8 cellular contexts compared by ENCODE assay signal in genomic region chr19:13839938-13840750, GRCh38. TPM values are rescaled to one million over a fixed set of nuclear protein-coding genes. Genes with fewer than 3 reads are reported as not detected.
DNase-seq lines count a peak whose midpoint lies in the region; ATAC-seq and TF ChIP-seq lines count a peak whose summit lies in the region.

No MANE protein-coding gene starts in this region.

- peaks cover 66 to 71% of the 10 kb centered on the region in 2 donors for H3K4me1 Mint-ChIP-seq in effector memory CD8-positive, alpha-beta T cell (ENCODE audit: low read depth in 2 of 2)
- H3K4me1 Mint-ChIP-seq in naive B cell = peaks cover 51 to 67% (median 66%) of the 10 kb centered on the region in 3 donors

- H3K4me3 ChIP-seq in AG09309 (ENCODE audit: control insufficient read depth, low read depth, low read length) = peak overlapping the region; percentile 92

- no peak for DNase-seq in AG09309 (ENCODE audit: low read depth)
- DNase-seq in activated CD4-positive, alpha-beta T cell treated with anti-CD3 and anti-CD28 coated beads for 48 hours = peak; percentile 54
- DNase-seq in effector memory CD8-positive, alpha-beta T cell = peak; percentile 64 to 67 (median 66)
- peak; percentile 42 for DNase-seq in naive B cell
- no peak for DNase-seq in midbrain (lab: John Stamatoyannopoulos, UW)
- DNase-seq in COLO829 (ENCODE audit: low spot score) = no peak

- peak overlapping the region; percentile 95 to 98 for H3K4me3 Mint-ChIP-seq in effector memory CD8-positive, alpha-beta T cell
- H3K4me3 Mint-ChIP-seq in naive B cell = peak overlapping the region; percentile 75 to 97 (median 86)

- TF ChIP-seq CTCF in AG09309 (IDR thresholded peaks at IDR 0.05; ENCODE audit: control insufficient read depth, insufficient read depth, low read depth, low read length, missing control alignments) = no peak

- H3K27ac Mint-ChIP-seq in effector memory CD8-positive, alpha-beta T cell = peak overlapping the region; percentile 100
- H3K27ac Mint-ChIP-seq in naive B cell = peak overlapping the region; percentile 82 to 100 (median 95)

- no peaks in the 10 kb centered on the region for H3K9me3 Mint-ChIP-seq in effector memory CD8-positive, alpha-beta T cell
- no peaks in the 10 kb centered on the region for H3K9me3 Mint-ChIP-seq in naive B cell

- ATAC-seq in HG03442 (IDR thresholded peaks at IDR 0.05; ENCODE audit: unreplicated experiment) (peak; percentile 14), naive B cell (ENCODE audit: low read depth in 2 of 2) (peak; percentile 5 to 7), GM18861 (IDR thresholded peaks at IDR 0.05; ENCODE audit: unreplicated experiment) (no peak)
- ATAC-seq in effector memory CD8-positive, alpha-beta T cell (replicated peaks) = peak; percentile 8

- peaks cover 100% of the 10 kb centered on the region for H3K36me3 Mint-ChIP-seq in effector memory CD8-positive, alpha-beta T cell (ENCODE audit: insufficient read depth)
- H3K36me3 Mint-ChIP-seq in naive B cell = no peaks in the 10 kb centered on the region

- H3K27me3 Mint-ChIP-seq in effector memory CD8-positive, alpha-beta T cell = no peaks in the 10 kb centered on the region
- H3K27me3 Mint-ChIP-seq in naive B cell = no peaks in the 10 kb centered on the region

RNA-seq across cellular contexts. Expression of gene NANOS3, which starts 36.8 kb away (rescaled TPM):
- polyA plus RNA-seq in naive B cell (ENCODE audit: low read depth in 6 of 6) = not detected

RNA-seq across cellular contexts. Expression of gene ZSWIM4, which starts 44.9 kb away (rescaled TPM):
- 1 to 10 TPM in 1 of 6 donors, under 1 TPM in 4, not detected in 1; 0.65 to 2.2 (median 0.89) TPM for polyA plus RNA-seq in naive B cell (ENCODE audit: low read depth in 6 of 6)

Comparison
In these comparisons a context has a peak if more than half of its experiments do, and no peak if none do; other contexts are left out.
1. DNase-seq: peak in activated CD4-positive, alpha-beta T cell treated with anti-CD3 and anti-CD28 coated beads for 48 hours (single experiment), effector memory CD8-positive, alpha-beta T cell (3 of 3) and naive B cell (single experiment); none in AG09309 (single experiment), midbrain (single experiment) and COLO829 (single experiment).